ENCODE assay signal across 1 cellular context in the genomic region with DNA sequence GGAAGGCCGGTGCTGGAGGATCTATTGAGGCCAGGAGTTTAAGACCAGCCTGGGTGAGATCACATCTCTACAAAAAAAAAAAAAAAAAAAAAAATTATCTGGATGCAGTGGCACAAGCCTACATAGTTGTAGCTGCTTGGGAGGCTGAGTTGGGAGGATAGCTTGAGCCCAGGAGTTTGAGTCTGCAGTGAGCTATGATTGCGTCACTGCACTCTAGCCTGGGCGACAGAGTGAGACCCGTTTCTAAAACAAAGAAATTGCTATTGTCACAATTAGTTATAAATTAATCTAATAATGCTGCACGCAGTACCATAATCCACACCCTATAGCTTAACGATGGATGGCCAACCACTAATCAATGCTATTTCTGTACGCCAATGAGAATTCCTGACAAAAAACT.
TF ChIP-seq lines count a peak whose summit lies in the region.

No MANE protein-coding gene starts in this region.

TF ChIP-seq in HCT116, 20 proteins besides CTCF, POLR2A, EP300 and RAD21 (continued from another document):
- TF ChIP-seq REST (IDR thresholded peaks at IDR 0.05; ENCODE audit: low read depth), result no peak
- TF ChIP-seq ATF3 (IDR thresholded peaks at IDR 0.05), result no peak
- TF ChIP-seq JUND (IDR thresholded peaks at IDR 0.05), result no peak
- TF ChIP-seq EGR1 (IDR thresholded peaks at IDR 0.05; ENCODE audit: low read depth), result no peak
- TF ChIP-seq SIN3A (IDR thresholded peaks at IDR 0.05; ENCODE audit: low read depth), result no peak
- no peak for TF ChIP-seq EZH2 (IDR thresholded peaks at IDR 0.05)
- TF ChIP-seq YY1 (IDR thresholded peaks at IDR 0.05; ENCODE audit: extremely low read depth, insufficient replicate concordance, low read depth, low read length), result no peak
- TF ChIP-seq ZFX (IDR thresholded peaks at IDR 0.05), result no peak
- no peak for TF ChIP-seq ZNF274 (IDR thresholded peaks at IDR 0.05; ENCODE audit: low read depth, low read length)
